ENCODE assay signal across 8 cellular contexts in the genomic region with DNA sequence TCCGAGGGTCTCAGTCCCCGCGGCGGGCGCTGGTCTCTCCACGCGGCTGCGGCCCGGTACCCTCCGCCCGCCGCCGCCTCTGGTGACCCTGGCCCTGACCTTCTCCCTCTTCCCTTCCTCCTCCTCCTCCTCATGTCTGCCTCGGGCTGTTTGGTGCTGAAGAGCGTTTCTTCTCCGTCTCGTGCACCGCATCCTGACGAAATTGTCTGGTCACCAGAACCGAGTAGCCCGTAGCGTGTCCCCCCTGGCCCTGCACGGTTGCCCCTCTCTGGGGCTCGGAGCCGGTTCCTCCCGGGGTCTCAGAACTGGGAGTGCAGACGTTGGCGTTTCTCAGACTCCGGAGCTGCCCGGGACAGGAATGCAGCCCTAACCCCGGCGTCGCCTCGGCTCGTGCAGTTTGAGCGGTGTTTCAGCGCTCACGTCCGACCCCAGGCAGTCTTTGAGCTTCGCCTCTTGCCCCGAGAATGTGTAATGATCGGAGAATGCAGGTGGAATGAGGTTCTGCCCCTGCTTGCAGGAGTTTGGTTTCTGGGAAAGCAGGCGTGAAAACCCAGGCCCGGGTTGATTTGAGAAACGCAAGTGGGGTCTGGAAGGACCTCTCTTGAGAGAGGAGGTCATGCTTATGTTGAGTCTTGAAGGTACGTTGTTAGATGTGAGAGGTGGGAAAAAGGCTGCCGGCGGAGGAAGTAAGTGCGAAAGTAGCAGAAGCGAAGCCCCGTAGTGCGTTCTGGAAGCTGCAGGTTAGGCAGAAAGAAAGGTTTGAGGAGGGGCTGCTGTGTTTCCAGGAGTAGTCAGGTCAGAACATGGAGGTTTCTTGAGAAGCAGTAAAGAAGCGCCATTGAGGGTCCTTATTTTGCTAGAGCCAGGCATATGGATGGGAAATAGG. TPM values are rescaled to one million over a fixed set of nuclear protein-coding genes. Genes with fewer than 3 reads are reported as not detected.
DNase-seq lines count a peak whose midpoint lies in the region; ATAC-seq and TF ChIP-seq lines count a peak whose summit lies in the region.

No MANE protein-coding gene starts in this region.

- no peak for TF ChIP-seq POLR2A in esophagus muscularis mucosa (IDR thresholded peaks at IDR 0.05; ENCODE audit: low read depth)

- WGBS in esophagus muscularis mucosa: under 1% methylated on average over 38 of the region's 53 CpGs

- H3K27ac ChIP-seq in esophagus muscularis mucosa (replicated peaks in 1 of 4): peak overlapping the region; percentile 88 to 95 (median 90)

- H3K36me3 ChIP-seq in esophagus muscularis mucosa: no peaks in the 10 kb centered on the region
- H3K36me3 ChIP-seq in neuron (ENCODE audit: insufficient read depth, low read length): no peaks in the 10 kb centered on the region

- H3K9me3 ChIP-seq in esophagus muscularis mucosa (no peaks in the 10 kb centered on the region), neuron (ENCODE audit: low read length) (no peaks in the 10 kb centered on the region)

- DNase-seq in stimulated activated CD4-positive, alpha-beta T cell treated with anti-CD3 and anti-CD28 coated beads, Interleukin-4, amount 100 ng/mL, for 1 hour: peak; percentile 15
- no peak for DNase-seq in stimulated activated CD4-positive, alpha-beta T cell treated with anti-CD3 and anti-CD28 coated beads, Interleukin-12 subunit alpha, Interleukin-12 subunit beta, amount 100 ng/mL, for 4 hours
- peak; percentile 23 for DNase-seq in T1000 (lab: John Stamatoyannopoulos, UW)
- DNase-seq in esophagus muscularis mucosa (ENCODE audit: extremely low spot score): no peak
- DNase-seq in NCI-H2196 (lab: John Stamatoyannopoulos, UW; ENCODE audit: unreplicated experiment): no peak
- no peak for DNase-seq in foreskin melanocyte

- no peak for TF ChIP-seq EP300 in esophagus muscularis mucosa (IDR thresholded peaks at IDR 0.05)

- H3K4me3 ChIP-seq in esophagus muscularis mucosa (peak overlapping the region; percentile 93 to 99 (median 99)), neuron (ENCODE audit: low read length) (peak overlapping the region; percentile 97)

- H3K27me3 ChIP-seq in esophagus muscularis mucosa (no peaks in the 10 kb centered on the region), neuron (ENCODE audit: insufficient read depth, low read length) (no peaks in the 10 kb centered on the region)

- TF ChIP-seq CTCF in esophagus muscularis mucosa (IDR thresholded peaks at IDR 0.05): no peak

- intact Hi-C loops in esophagus muscularis mucosa (cut with DNase I): loop anchor here (5.0 kb wide), 3 partner anchors 113 to 313 kb away; partner anchors contain the start of gene PFKFB3

- ATAC-seq in HG03196 (IDR thresholded peaks at IDR 0.05; ENCODE audit: unreplicated experiment): peak; percentile 28

- H3K4me1 ChIP-seq in esophagus muscularis mucosa: peaks cover 52 to 66% (median 62%) of the 10 kb centered on the region in 4 donors
- H3K4me1 ChIP-seq in neuron (ENCODE audit: insufficient read depth, low read length): peaks cover 19% of the 10 kb centered on the region

- peak overlapping the region; percentile 16 for H2AFZ ChIP-seq in neuron (ENCODE audit: low read depth, low read length)

RNA-seq across cellular contexts. Expression of gene RBM17, which starts 0.7 kb away (rescaled TPM):
- total RNA-seq in esophagus muscularis mucosa: 10 to 100 TPM; 48.5 to 72.9 (median 59.5) TPM

RNA-seq across cellular contexts. Expression of gene IL2RA, which starts 27.4 kb away (rescaled TPM):
- total RNA-seq in esophagus muscularis mucosa: 10 to 100 TPM in 1 of 4 donors, 1 to 10 TPM in 1, under 1 TPM in 2; 0.39 to 17.4 (median 1.1) TPM

Comparison
In these comparisons a context has a peak if more than half of its experiments do, and no peak if none do; other contexts are left out.
1. DNase-seq: peak in stimulated activated CD4-positive, alpha-beta T cell treated with anti-CD3 and anti-CD28 coated beads, Interleukin-4, amount 100 ng/mL, for 1 hour (single experiment) and T1000 (single experiment); none in stimulated activated CD4-positive, alpha-beta T cell treated with anti-CD3 and anti-CD28 coated beads, Interleukin-12 subunit alpha, Interleukin-12 subunit beta, amount 100 ng/mL, for 4 hours (single experiment), esophagus muscularis mucosa (single experiment), NCI-H2196 (single experiment) and foreskin melanocyte (single experiment).